In genomic region chr20:34362502-34363061, GRCh38 we compare ENCODE assay signal across 1 cellular context.
TF ChIP-seq lines count a peak whose summit lies in the region.

No MANE protein-coding gene starts in this region.

TF ChIP-seq in WTC11, 78 proteins besides CTCF, POLR2A, EP300 and RAD21 (continued from another document):
- TF ChIP-seq E2F4 (CRISPR knock-in tag; IDR thresholded peaks at IDR 0.05; ENCODE audit: borderline replicate concordance, low read depth) = no peak
- no peak for TF ChIP-seq NFATC4 (CRISPR knock-in tag; IDR thresholded peaks at IDR 0.05)
- TF ChIP-seq NR2C2 (CRISPR knock-in tag; IDR thresholded peaks at IDR 0.05) = no peak
- TF ChIP-seq, protein P1, sequence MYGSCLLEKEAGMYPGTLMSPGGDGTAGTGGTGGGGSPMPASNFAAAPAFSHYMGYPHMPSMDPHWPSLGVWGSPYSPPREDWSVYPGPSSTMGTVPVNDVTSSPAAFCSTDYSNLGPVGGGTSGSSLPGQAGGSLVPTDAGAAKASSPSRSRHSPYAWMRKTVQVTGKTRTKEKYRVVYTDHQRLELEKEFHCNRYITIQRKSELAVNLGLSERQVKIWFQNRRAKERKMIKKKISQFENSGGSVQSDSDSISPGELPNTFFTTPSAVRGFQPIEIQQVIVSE (CRISPR knock-in tag; IDR thresholded peaks at IDR 0.05; ENCODE audit: borderline replicate concordance) = no peak
